In genomic region chr1:155308493-155309422, GRCh38 we compare ENCODE assay signal across 8 cellular contexts. TPM values are rescaled to one million over a fixed set of nuclear protein-coding genes. Genes with fewer than 3 reads are reported as not detected.
DNase-seq lines count a peak whose midpoint lies in the region; ATAC-seq, FAIRE-seq and TF ChIP-seq lines count a peak whose summit lies in the region.

FDPS (plus strand) TSS chr1:155308866; CDS start chr1:155309790, 924 bp downstream.

- peaks cover 42% of the 10 kb centered on the region for H3K4me1 Mint-ChIP-seq in activated CD8-positive, alpha-beta memory T cell treated with anti-CD3 and anti-CD28 coated beads, Interleukin-2, amount 10 ng/mL, durations not matched to agents 7 days and 5 days

- peak; percentile 85 to 91 for TF ChIP-seq POLR2A in H1 (IDR thresholded peaks at IDR 0.05; ENCODE audit: control extremely low read depth in 1 of 2, low read depth in 2 of 2, low read length in 2 of 2)

- FAIRE-seq in H1 (lab: Jason Lieb, UNC): peak; percentile 32

- TF ChIP-seq RAD21 in H1 (IDR thresholded peaks at IDR 0.05 in 1 of 2, conservative IDR thresholded peaks at IDR 0.05 in 1 of 2; ENCODE audit: low read depth in 2 of 2, low read length in 2 of 2): 0 out of 4 replicates have a peak, but pooled peaks of 1 of the 2 experiments have one; percentile 6

- H4K8ac ChIP-seq in H1 (ENCODE audit: extremely low read depth, insufficient read depth, low read length) (peak within 1 kb of the TSS; percentile 88), mesenchymal stem cell (ENCODE audit: low read length) (peak within 1 kb of the TSS; percentile 82)

- H2BK120ac ChIP-seq in H1 (replicated peaks; ENCODE audit: low read depth, low read length) (peak within 1 kb of the TSS; percentile 91), mesenchymal stem cell (ENCODE audit: low read depth, low read length) (peak within 1 kb of the TSS; percentile 68)

- 1% methylated on average over 51 of the region's 51 CpGs; no CpG with 5 or more reads in 1 of the 2 experiments for WGBS in H1 (ENCODE audit: extremely low coverage in 1 of 2, insufficient coverage in 1 of 2, insufficient read length in 1 of 2, insufficient replicate concordance in 2 of 2, low coverage in 1 of 2, low lambda C conversion rate in 2 of 2, missing lambda C conversion rate in 1 of 2), 2 experiments
- under 1% methylated on average over 49 of the region's 51 CpGs for WGBS in mesenchymal stem cell

- H3K14ac ChIP-seq in H1 (ENCODE audit: insufficient read length) (peak within 1 kb of the TSS; percentile 2), mesenchymal stem cell (ENCODE audit: low read length in 2 of 2) (peak within 1 kb of the TSS in 1 of 2 experiments; percentile 45)

- CTCF ChIA-PET in activated CD8-positive, alpha-beta memory T cell treated with anti-CD3 and anti-CD28 coated beads, Interleukin-2, amount 10 ng/mL, durations not matched to agents 7 days and 5 days (lab: Charles Lee): interaction anchor here (1.0 to 5.9 kb wide), 13 partner anchors 11 to 227 kb away, joined by 3 to 67 read pairs (median 7); partner anchors contain the start of genes CLK2, ENTREP3, RUSC1 and SCAMP3
- CTCF ChIA-PET in H1 (lab: Charles Lee; ENCODE audit: partially characterized antibody): interaction anchor here (1.3 to 6.4 kb wide), 12 partner anchors 9 to 67 kb away, joined by 5 to 103 read pairs (median 14); partner anchors contain the start of genes HCN3 and RUSC1

- peak within 1 kb of the TSS; percentile 77 for H2BK12ac ChIP-seq in H1 (ENCODE audit: low read depth, low read length)
- H2BK12ac ChIP-seq in mesenchymal stem cell (ENCODE audit: low read length in 2 of 2): peak within 1 kb of the TSS in 1 of 2 experiments; percentile 85

- H4K91ac ChIP-seq in H1 (replicated peaks; ENCODE audit: insufficient read length, low read length): peak within 1 kb of the TSS; percentile 96
- peak within 1 kb of the TSS; percentile 79 for H4K91ac ChIP-seq in mesenchymal stem cell (ENCODE audit: low read length)

- H2BK15ac ChIP-seq in H1 (ENCODE audit: low read length) (peak within 1 kb of the TSS; percentile 85; the same call in 1 of the 2 replicates), mesenchymal stem cell (ENCODE audit: low read depth, poor library complexity, severe bottlenecking) (peak within 1 kb of the TSS; percentile 86)

- ATAC-seq in GM21381 (IDR thresholded peaks at IDR 0.05; ENCODE audit: unreplicated experiment): peak; percentile 89
- ATAC-seq in activated CD8-positive, alpha-beta memory T cell treated with anti-CD3 and anti-CD28 coated beads, Interleukin-2, amount 10 ng/mL, durations not matched to agents 7 days and 5 days: peak; percentile 99

- H3K9me3 ChIP-seq in NT2/D1 (ENCODE audit: insufficient read depth, low read length) (no peaks in the 10 kb centered on the region), H1 (ENCODE audit: insufficient read depth in 2 of 2, low read depth in 1 of 2, low read length in 1 of 2) (no peaks in the 10 kb centered on the region), mesenchymal stem cell (ENCODE audit: control insufficient read depth, low read length) (no peaks in the 10 kb centered on the region)

- H3K9ac ChIP-seq in NT2/D1 (ENCODE audit: insufficient read length, low read depth) (peak within 1 kb of the TSS; percentile 99), H1 (replicated peaks in 1 of 4; ENCODE audit: extremely low read depth in 1 of 4, low read depth in 3 of 4, low read length in 3 of 4) (peak within 1 kb of the TSS; percentile 82 to 88 (median 85)), mesenchymal stem cell (ENCODE audit: low read length) (peak within 1 kb of the TSS; percentile 93)

- H3K27me3 Mint-ChIP-seq in activated CD8-positive, alpha-beta memory T cell treated with anti-CD3 and anti-CD28 coated beads, Interleukin-2, amount 10 ng/mL, durations not matched to agents 7 days and 5 days: no peaks in the 10 kb centered on the region

- peaks cover 37% of the 10 kb centered on the region for H3K36me3 Mint-ChIP-seq in activated CD8-positive, alpha-beta memory T cell treated with anti-CD3 and anti-CD28 coated beads, Interleukin-2, amount 10 ng/mL, durations not matched to agents 7 days and 5 days

- H3K4ac ChIP-seq in H1 (replicated peaks; ENCODE audit: insufficient read length, low read depth, low read length) (peak within 1 kb of the TSS; percentile 93), mesenchymal stem cell (ENCODE audit: low read depth in 1 of 2, low read length in 2 of 2) (peak within 1 kb of the TSS; percentile 69 to 96)

- H3K27ac ChIP-seq in H1 (ENCODE audit: low read depth, low read length) (peak within 1 kb of the TSS; percentile 65), mesenchymal stem cell (ENCODE audit: low read length, poor library complexity, severe bottlenecking) (peak within 1 kb of the TSS; percentile 89)

- peak within 1 kb of the TSS; percentile 82 for H4K5ac ChIP-seq in H1 (ENCODE audit: insufficient read length, low read depth, low read length)

- peak within 1 kb of the TSS; percentile 42; the same call in 1 of the 2 replicates for H2AK5ac ChIP-seq in H1 (ENCODE audit: low read depth, low read length)
- peak within 1 kb of the TSS; percentile 72 for H2AK5ac ChIP-seq in mesenchymal stem cell (ENCODE audit: low read length, severe bottlenecking)

- peaks cover 8 to 36% of the 10 kb centered on the region in 2 experiments for H3K79me2 ChIP-seq in H1 (ENCODE audit: control insufficient read depth in 1 of 2, insufficient read depth in 2 of 2, low read length in 2 of 2)

- H3K23me2 ChIP-seq in H1 (ENCODE audit: low read depth, low read length): peaks cover 9% of the 10 kb centered on the region

- POLR2A ChIA-PET in H1 (lab: Charles Lee; ENCODE audit: partially characterized antibody): interaction anchor here (0.7 to 2.1 kb wide), 14 partner anchors 10 to 115 kb away, joined by 3 to 14 read pairs (median 4); partner anchors contain the start of genes CLK2, RUSC1 and SCAMP3

- 0 out of 2 replicates have a peak within 1 kb of the TSS, but pooled peaks have one; percentile 47 for H2AFZ ChIP-seq in H1 (ENCODE audit: low read length)
- no peak within 1 kb of the TSS for H2AFZ ChIP-seq in mesenchymal stem cell (ENCODE audit: low read depth, low read length)

- peaks cover 5 to 20% of the 10 kb centered on the region in 2 experiments for H4K20me1 ChIP-seq in H1 (replicated peaks in 1 of 2; ENCODE audit: control insufficient read depth in 1 of 2, insufficient read depth in 2 of 2, low read length in 2 of 2)

- H3K27me3 ChIP-seq in NT2/D1 (ENCODE audit: insufficient read depth, insufficient read length): no peaks in the 10 kb centered on the region
- no peaks in the 10 kb centered on the region; a peak in 1 of 7 replicates for H3K27me3 ChIP-seq in H1 (replicated peaks in 1 of 4; ENCODE audit: control insufficient read depth in 3 of 4, extremely low read depth in 1 of 4, insufficient read depth in 3 of 4, low read length in 3 of 4)
- H3K27me3 ChIP-seq in mesenchymal stem cell (ENCODE audit: control insufficient read depth in 1 of 2, insufficient read depth in 1 of 2, low read length in 2 of 2): no peaks in the 10 kb centered on the region

- peak; percentile 99 for DNase-seq in COR-L47 (lab: John Stamatoyannopoulos, UW)
- DNase-seq in HUDEP-2 (lab: John Stamatoyannopoulos, UW; ENCODE audit: unreplicated experiment in 76 of 76): peak in 75 of 76 experiments; percentile 86 to 99 (median 97)
- peak; percentile 100 for DNase-seq in NT2/D1 (ENCODE audit: low read depth, low spot score)
- DNase-seq in activated CD8-positive, alpha-beta memory T cell treated with anti-CD3 and anti-CD28 coated beads, Interleukin-2, amount 10 ng/mL, durations not matched to agents 7 days and 5 days: peak; percentile 99
- DNase-seq in H1 (ENCODE audit: low read depth in 1 of 2, low spot score in 2 of 2): peak; percentile 89 to 97
- DNase-seq in mesenchymal stem cell: peak; percentile 99
- peak; percentile 93 for DNase-seq in stimulated activated CD8-positive, alpha-beta memory T cell treated with anti-CD3 and anti-CD28 coated beads, Interleukin-12 subunit alpha, Interleukin-12 subunit beta, amount 100 ng/mL, for 4 hours (ENCODE audit: low read depth)

- peak within 1 kb of the TSS; percentile 96 for H3K27ac Mint-ChIP-seq in activated CD8-positive, alpha-beta memory T cell treated with anti-CD3 and anti-CD28 coated beads, Interleukin-2, amount 10 ng/mL, durations not matched to agents 7 days and 5 days

- H2BK5ac ChIP-seq in H1 (ENCODE audit: low read depth, low read length) (peak within 1 kb of the TSS; percentile 96), mesenchymal stem cell (ENCODE audit: low read depth, low read length, poor library complexity, severe bottlenecking) (no peak within 1 kb of the TSS)

- H3K36me3 ChIP-seq in NT2/D1 (ENCODE audit: insufficient read depth, insufficient read length, low read length) (peaks cover 41% of the 10 kb centered on the region), H1 (ENCODE audit: control insufficient read depth in 2 of 4, insufficient read depth in 4 of 4, low read length in 3 of 4) (peaks cover 3 to 27% (median 13%) of the 10 kb centered on the region in 4 experiments; a peak in 6 of 8 replicates), mesenchymal stem cell (ENCODE audit: control insufficient read depth in 1 of 2, insufficient read depth in 2 of 2, low read depth in 1 of 2, low read length in 2 of 2) (peaks cover 20 to 33% of the 10 kb centered on the region in 2 experiments)

- no peak for TF ChIP-seq EP300 in H1 (IDR thresholded peaks at IDR 0.05; ENCODE audit: borderline replicate concordance in 1 of 2, low read depth in 2 of 2, low read length in 2 of 2)

- peak within 1 kb of the TSS; percentile 99 for H3K4me3 ChIP-seq in NT2/D1 (ENCODE audit: insufficient read length, low read depth)
- H3K4me3 ChIP-seq in H1 (ENCODE audit: extremely low read depth in 1 of 4, insufficient read depth in 2 of 4, low read depth in 3 of 4, low read length in 4 of 4): peak within 1 kb of the TSS; percentile 79 to 100 (median 89)
- H3K4me3 ChIP-seq in mesenchymal stem cell (ENCODE audit: insufficient read depth in 1 of 2, low read depth in 1 of 2, low read length in 2 of 2): peak within 1 kb of the TSS; percentile 75 to 99

- peak within 1 kb of the TSS; percentile 89 for H3K18ac ChIP-seq in H1 (ENCODE audit: extremely low read depth, low read length)
- H3K18ac ChIP-seq in mesenchymal stem cell (ENCODE audit: low read depth in 1 of 2, low read length in 2 of 2): peak within 1 kb of the TSS; percentile 78 to 92

- peak within 1 kb of the TSS; percentile 91 for H3K56ac ChIP-seq in H1 (replicated peaks; ENCODE audit: insufficient read length, low read depth, low read length)

- H3K9me3 Mint-ChIP-seq in activated CD8-positive, alpha-beta memory T cell treated with anti-CD3 and anti-CD28 coated beads, Interleukin-2, amount 10 ng/mL, durations not matched to agents 7 days and 5 days (ENCODE audit: low read depth): no peaks in the 10 kb centered on the region

- H3K23ac ChIP-seq in H1 (ENCODE audit: insufficient read length) (no peak within 1 kb of the TSS), mesenchymal stem cell (ENCODE audit: low read length in 2 of 2) (peak within 1 kb of the TSS in 1 of 2 experiments; percentile 81)

- H3K4me3 Mint-ChIP-seq in activated CD8-positive, alpha-beta memory T cell treated with anti-CD3 and anti-CD28 coated beads, Interleukin-2, amount 10 ng/mL, durations not matched to agents 7 days and 5 days: peak within 1 kb of the TSS; percentile 97

- peaks cover 8% of the 10 kb centered on the region for H3K4me1 ChIP-seq in NT2/D1 (ENCODE audit: insufficient read depth, insufficient read length)
- peaks cover 0 to 8% (median 4%) of the 10 kb centered on the region in 4 experiments; a peak in 6 of 7 replicates for H3K4me1 ChIP-seq in H1 (replicated peaks in 1 of 4; ENCODE audit: control insufficient read depth in 3 of 4, insufficient read depth in 4 of 4, low read length in 3 of 4)
- H3K4me1 ChIP-seq in mesenchymal stem cell (ENCODE audit: control insufficient read depth, insufficient read depth, low read depth, low read length): peaks cover 22% of the 10 kb centered on the region

- H3K79me1 ChIP-seq in H1 (ENCODE audit: low read depth, low read length) (peaks cover 16% of the 10 kb centered on the region; the same call in 1 of the 2 replicates), mesenchymal stem cell (replicated peaks; ENCODE audit: low read length, poor library complexity, severe bottlenecking) (peaks cover 12% of the 10 kb centered on the region)

- H3K4me2 ChIP-seq in H1 (ENCODE audit: insufficient read depth in 1 of 2, low read depth in 2 of 2, low read length in 2 of 2) (peak within 1 kb of the TSS; percentile 83 to 84), mesenchymal stem cell (ENCODE audit: low read length, poor library complexity, severe bottlenecking) (peak within 1 kb of the TSS; percentile 94)

- 0 out of 4 replicates have a peak, but pooled peaks of 1 of the 3 experiments have one; percentile 7 for TF ChIP-seq CTCF in H1 (IDR thresholded peaks at IDR 0.05; ENCODE audit: control extremely low read depth in 1 of 3, insufficient read depth in 1 of 3, low read depth in 1 of 3, low read length in 3 of 3)

- peak within 1 kb of the TSS; percentile 15; the same call in 1 of the 2 replicates for H2BK20ac ChIP-seq in H1 (ENCODE audit: low read length)

RNA-seq across cellular contexts. Expression of gene FDPS, which starts in this region (rescaled TPM):
- total RNA-seq in activated CD8-positive, alpha-beta memory T cell treated with anti-CD3 and anti-CD28 coated beads, Interleukin-2, amount 10 ng/mL, durations not matched to agents 7 days and 5 days: 100 to 1,000 TPM; 329 to 406 TPM
- 368 and 370 TPM in 2 replicates for total RNA-seq in H1 (2021; fragmentation: NEBNext Ultra II Directional; extraction: Animal tissue kit (Norgen Biotek cat#: 25700))
- 234 and 267 TPM in 2 replicates for polyA plus RNA-seq in H1 (2011; rRNA removed)
- polyA plus RNA-seq in H1 (2011; cell fraction: cytosol; rRNA removed): 353 TPM
- 245 TPM for polyA plus RNA-seq in H1 (2011; cell fraction: nucleus; rRNA removed)
- polyA plus RNA-seq in H1 (2012, experiment 1 of 2): 352 to 469 TPM (median 417 TPM) in 4 replicates
- 350 TPM for polyA plus RNA-seq in H1 (2012, experiment 2 of 2)
- polyA plus RNA-seq in H1 (2013, experiment 1 of 2): 351 TPM
- 364 TPM for polyA plus RNA-seq in H1 (2013, experiment 2 of 2)
- polyA minus RNA-seq in H1 (2011; rRNA and poly(A)+ RNA removed): 183 and 260 TPM in 2 replicates
- polyA minus RNA-seq in H1 (2011; cell fraction: cytosol; rRNA and poly(A)+ RNA removed): 103 TPM
- 97.7 TPM for polyA minus RNA-seq in H1 (2011; cell fraction: nucleus; rRNA and poly(A)+ RNA removed)
- 478 TPM for polyA plus RNA-seq in mesenchymal stem cell (2013, experiment 1 of 2)
- polyA plus RNA-seq in mesenchymal stem cell (2013, experiment 2 of 2): 472 TPM

Comparison
In these comparisons a context has a peak if more than half of its experiments do, and no peak if none do; other contexts are left out.
1. Peak in every context shown above with its lines: DNase-seq, ATAC-seq, H3K4me3 ChIP-seq and H3K27ac ChIP-seq.